10 cellular contexts compared by ENCODE assay signal in the genomic region with DNA sequence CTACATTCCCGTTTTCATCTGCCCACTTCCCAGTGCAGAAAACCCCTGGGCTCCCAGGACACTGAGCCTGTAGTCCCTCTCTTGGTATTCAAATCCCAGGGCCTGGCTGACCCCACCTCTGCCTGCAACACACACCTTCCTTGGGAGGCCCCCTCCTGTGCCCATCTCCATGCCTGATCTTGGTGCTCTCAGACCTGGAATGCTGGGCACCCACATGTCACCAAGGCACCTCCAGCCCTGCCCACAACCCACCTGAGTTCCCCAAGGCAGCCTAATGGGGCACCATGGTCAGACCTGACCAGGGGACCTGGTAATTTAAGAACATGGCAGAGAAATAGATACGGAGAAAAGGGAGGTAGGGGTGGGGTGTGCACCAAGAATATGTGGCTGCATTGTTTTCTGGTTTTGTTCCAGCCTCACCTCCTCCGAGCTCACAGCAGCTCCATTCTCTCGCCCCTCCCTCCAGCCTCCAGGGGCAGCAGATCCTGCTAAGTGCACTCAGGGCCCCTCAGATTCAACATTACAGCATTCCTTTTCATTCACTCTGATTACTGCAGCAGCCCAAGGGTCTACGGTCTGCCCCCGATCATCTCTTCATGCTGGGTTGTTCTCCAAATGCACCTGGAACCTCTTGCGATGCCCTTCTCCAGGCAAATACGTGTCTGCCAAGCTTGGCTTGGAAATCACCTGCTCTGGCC. TPM values are rescaled to one million over a fixed set of nuclear protein-coding genes. Genes with fewer than 3 reads are reported as not detected.
DNase-seq lines count a peak whose midpoint lies in the region; ATAC-seq, FAIRE-seq and TF ChIP-seq lines count a peak whose summit lies in the region.
"Had no signal": no experiment of that assay in that cellular context is flagged by ENCODE, and none has a peak within 500 bp of the region (broad histone marks: within the 10 kb centered on the region; RNA-seq: fewer than 3 reads in every experiment).

No MANE protein-coding gene starts in this region.

- TF ChIP-seq EP300 in HepG2 (IDR thresholded peaks at IDR 0.05; ENCODE audit: low read depth in 2 of 2, low read length in 2 of 2): no peak
- no peak for TF ChIP-seq EP300 in HepG2 (CRISPR knock-in tag; IDR thresholded peaks at IDR 0.05; ENCODE audit: borderline replicate concordance)

- H3K36me3 ChIP-seq in HepG2 (replicated peaks in 1 of 2; ENCODE audit: control insufficient read depth in 1 of 2, insufficient read depth in 2 of 2, low read length in 2 of 2) (no peaks in the 10 kb centered on the region), upper lobe of right lung (no peaks in the 10 kb centered on the region), WERI-Rb-1 (no peaks in the 10 kb centered on the region)

- POLR2A ChIA-PET in HepG2 (lab: Yijun Ruan, JAX): interaction anchor here (1.2 to 2.3 kb wide), 3 partner anchors 11 to 40 kb away, joined by 5 to 9 read pairs (median 6); no protein-coding TSS in a partner anchor

- no peaks in the 10 kb centered on the region for H3K79me2 ChIP-seq in HepG2 (ENCODE audit: insufficient read depth, low read length)

- 50% methylated on average over 8 of the region's 8 CpGs for WGBS in right cardiac atrium
- WGBS in HepG2 (ENCODE audit: low lambda C conversion rate): 42% methylated on average over 8 of the region's 8 CpGs

- intact Hi-C loops in right cardiac atrium (cut with DNase I): loop anchor here in 2 of 4 donors (5.0 to 10.0 kb wide), 2 partner anchors 34 to 51 kb away; no protein-coding TSS in a partner anchor
- intact Hi-C loops in Right ventricle myocardium superior (cut with DNase I): loop anchor here (5.0 kb wide), 1 partner anchor 49 kb away; no protein-coding TSS in a partner anchor
- intact Hi-C loops in HepG2 (cut with micrococcal nuclease; ENCODE audit: unreplicated experiment): loop anchor here (1.0 to 5.0 kb wide), 5 partner anchors 33 to 389 kb away; no protein-coding TSS in a partner anchor
- intact Hi-C loops in upper lobe of right lung (cut with DNase I): loop anchor here (10.0 kb wide), 1 partner anchor 131 kb away; a partner anchor contains a TSS

- no peak for TF ChIP-seq POLR2A in HepG2 (IDR thresholded peaks at IDR 0.05; ENCODE audit: insufficient read depth in 1 of 2, low read depth in 2 of 2, low read length in 2 of 2)

- H3K4me1 Mint-ChIP-seq in activated T-helper 17 cell treated with anti-CD3 and anti-CD28 coated beads, Interleukin-2, amount 50 U/mL, for 72 hours: peaks cover 25% of the 10 kb centered on the region

- no peak overlapping the region for H2AFZ ChIP-seq in HepG2 (ENCODE audit: low read length)

- H3K4me2 ChIP-seq in HepG2 (ENCODE audit: low read depth, low read length): peak overlapping the region; percentile 62

- no peak overlapping the region for H3K4me3 ChIP-seq in right cardiac atrium (ENCODE audit: low read length)
- peak overlapping the region in 1 of 3 experiments; percentile 20; a peak in 1 of 6 replicates for H3K4me3 ChIP-seq in HepG2 (replicated peaks in 1 of 3; ENCODE audit: insufficient read depth in 1 of 3, low read depth in 2 of 3, low read length in 3 of 3)
- no peak overlapping the region for H3K4me3 ChIP-seq in upper lobe of right lung
- no peak overlapping the region for H3K4me3 ChIP-seq in WERI-Rb-1 (ENCODE audit: low read depth, low read length)

- no peak for DNase-seq in right cardiac atrium
- DNase-seq in Right ventricle myocardium superior: no peak
- DNase-seq in HepG2 (ENCODE audit: low spot score): no peak
- DNase-seq in upper lobe of right lung: peak; percentile 41
- DNase-seq in WERI-Rb-1: no peak

- H3K27me3 ChIP-seq in right cardiac atrium (ENCODE audit: control insufficient read depth, insufficient read depth): no peaks in the 10 kb centered on the region
- peaks cover 2 to 25% of the 10 kb centered on the region in 2 experiments; a peak in 3 of 5 replicates for H3K27me3 ChIP-seq in HepG2 (ENCODE audit: control insufficient read depth in 1 of 2, insufficient read depth in 2 of 2, low read length in 2 of 2)
- H3K27me3 ChIP-seq in upper lobe of right lung: no peaks in the 10 kb centered on the region
- no peaks in the 10 kb centered on the region for H3K27me3 ChIP-seq in WERI-Rb-1 (ENCODE audit: insufficient read depth, low read depth, severe bottlenecking)

- in situ Hi-C loops in HepG2 (cut with HindIII; ENCODE audit: extremely low pct_ligation_motif_present, low pct_unique_long_range_greater_than_20kb): loop anchor here (5.0 to 25.0 kb wide), 3 partner anchors 34 to 384 kb away; a partner anchor contains a TSS

- H3K4me1 ChIP-seq in right cardiac atrium (ENCODE audit: control insufficient read depth, insufficient read depth, low read length) (peaks cover 3% of the 10 kb centered on the region), HepG2 (ENCODE audit: insufficient read depth, low read length) (peaks cover 37% of the 10 kb centered on the region), upper lobe of right lung (peaks cover 4% of the 10 kb centered on the region)

- H3K27ac Mint-ChIP-seq in activated T-helper 17 cell treated with anti-CD3 and anti-CD28 coated beads, Interleukin-2, amount 50 U/mL, for 72 hours: peak overlapping the region; percentile 20

- H3K9me3 ChIP-seq in right cardiac atrium (ENCODE audit: control insufficient read depth, low read length): no peaks in the 10 kb centered on the region
- no peaks in the 10 kb centered on the region for H3K9me3 ChIP-seq in HepG2 (ENCODE audit: low read length)
- no peaks in the 10 kb centered on the region for H3K9me3 ChIP-seq in upper lobe of right lung
- no peaks in the 10 kb centered on the region for H3K9me3 ChIP-seq in WERI-Rb-1 (ENCODE audit: severe bottlenecking)

- CTCF ChIA-PET in HepG2 (lab: Yijun Ruan, JAX; ENCODE audit: low intra/inter-chr PET ratio, low total read pairs): interaction anchor here (2.0 to 3.1 kb wide), 3 partner anchors 33 to 135 kb away, joined by 14 to 22 read pairs (median 18); no protein-coding TSS in a partner anchor

- H4K20me1 ChIP-seq in HepG2 (ENCODE audit: insufficient read depth, low read length): no peaks in the 10 kb centered on the region

- no TSS peak for BruUV-seq in HepG2 (replicated peaks; lab: Mats Ljungman, UMichigan)

- ATAC-seq in right cardiac atrium (peak; percentile 26 to 42), Right ventricle myocardium superior (ENCODE audit: poor library complexity) (no peak), HepG2 (peak; percentile 65), upper lobe of right lung (no peak), GM19452 (IDR thresholded peaks at IDR 0.05; ENCODE audit: unreplicated experiment) (no peak), GM19324 (IDR thresholded peaks at IDR 0.05; ENCODE audit: low FRiP score, unreplicated experiment) (no peak)
- ATAC-seq in activated T-helper 17 cell treated with anti-CD3 and anti-CD28 coated beads, Interleukin-2, amount 50 U/mL, for 72 hours (replicated peaks): peak; percentile 18

- H3K27ac ChIP-seq in right cardiac atrium (ENCODE audit: low read length) (no peak overlapping the region), HepG2 (ENCODE audit: extremely low read length, insufficient read depth, low read length) (no peak overlapping the region), upper lobe of right lung (no peak overlapping the region), WERI-Rb-1 (no peak overlapping the region)

- H3K36me3 Mint-ChIP-seq in activated T-helper 17 cell treated with anti-CD3 and anti-CD28 coated beads, Interleukin-2, amount 50 U/mL, for 72 hours (ENCODE audit: low read depth): no peaks in the 10 kb centered on the region
- H3K36me3 Mint-ChIP-seq: CD4-positive, alpha-beta memory T cell had no signal

- H3K4me3 Mint-ChIP-seq in activated T-helper 17 cell treated with anti-CD3 and anti-CD28 coated beads, Interleukin-2, amount 50 U/mL, for 72 hours: peak overlapping the region; percentile 10
- H3K4me3 Mint-ChIP-seq: CD4-positive, alpha-beta memory T cell had no signal

- TF ChIP-seq RAD21 in HepG2 (CRISPR knock-in tag; IDR thresholded peaks at IDR 0.05): no peak

- TF ChIP-seq CTCF in HepG2 (CRISPR knock-in tag; IDR thresholded peaks at IDR 0.05) (no peak), upper lobe of right lung (IDR thresholded peaks at IDR 0.05) (no peak), WERI-Rb-1 (IDR thresholded peaks at IDR 0.05; ENCODE audit: low read depth, low read length) (no peak)

- no peak overlapping the region for H3K9ac ChIP-seq in HepG2 (ENCODE audit: insufficient read depth, low read depth, low read length)

- no peaks in the 10 kb centered on the region for H3K27me3 Mint-ChIP-seq in activated T-helper 17 cell treated with anti-CD3 and anti-CD28 coated beads, Interleukin-2, amount 50 U/mL, for 72 hours
- H3K27me3 Mint-ChIP-seq: CD4-positive, alpha-beta memory T cell had no signal

- H3K9me3 Mint-ChIP-seq in activated T-helper 17 cell treated with anti-CD3 and anti-CD28 coated beads, Interleukin-2, amount 50 U/mL, for 72 hours: no peaks in the 10 kb centered on the region
- H3K9me3 Mint-ChIP-seq: CD4-positive, alpha-beta memory T cell had no signal

- FAIRE-seq in HepG2 (lab: Jason Lieb, UNC): no peak
- FAIRE-seq: RCC 7860 had no signal

RNA-seq across cellular contexts. Expression of a gene that starts 9.2 kb away (rescaled TPM):
- total RNA-seq in right cardiac atrium: 100 to 1,000 TPM; 381 to 731 (median 541) TPM
- 504 TPM for polyA plus RNA-seq in right cardiac atrium
- total RNA-seq in Right ventricle myocardium superior: 483 TPM
- 1,000 to 10,000 TPM in 1 of 2 donors, 100 to 1,000 TPM in 1; 639 to 1,352 TPM for total RNA-seq in activated T-helper 17 cell treated with anti-CD3 and anti-CD28 coated beads, Interleukin-2, amount 50 U/mL, for 72 hours
- total RNA-seq in HepG2 (2016; rRNA removed; fragmentation: Illumina TruSeq; extraction: Trizol): 636 and 1,509 TPM in 2 replicates
- total RNA-seq in HepG2 (2016; cell fraction: cytosol; rRNA removed; fragmentation: Illumina TruSeq; extraction: Trizol; ENCODE audit: low read depth): 68.9 and 73.7 TPM in 2 replicates
- total RNA-seq in HepG2 (2016; cell fraction: insoluble cytoplasmic fraction; rRNA removed; fragmentation: Illumina TruSeq; extraction: Trizol): 651 and 1,441 TPM in 2 replicates
- total RNA-seq in HepG2 (2016; cell fraction: membrane; rRNA removed; fragmentation: Illumina TruSeq; extraction: Trizol): 133 and 157 TPM in 2 replicates
- 507 and 548 TPM in 2 replicates for total RNA-seq in HepG2 (2016; cell fraction: nucleus; rRNA removed; fragmentation: Illumina TruSeq; extraction: Trizol)
- polyA plus RNA-seq in HepG2 (2011; rRNA removed): 205 and 262 TPM in 2 replicates
- 127 and 221 TPM in 2 replicates for polyA plus RNA-seq in HepG2 (2011; cell fraction: cytosol; rRNA removed)
- 46.7 and 79.9 TPM in 2 replicates for polyA plus RNA-seq in HepG2 (2011; cell fraction: nucleus; rRNA removed)
- 319 and 504 TPM in 2 replicates for polyA plus RNA-seq in HepG2 (2012)
- polyA plus RNA-seq in HepG2 (2016; cell fraction: cytosol; fragmentation: Illumina TruSeq; extraction: Trizol; ENCODE audit: low read depth): 49.1 and 55.8 TPM in 2 replicates
- polyA plus RNA-seq in HepG2 (2016; cell fraction: insoluble cytoplasmic fraction; fragmentation: Illumina TruSeq; extraction: Trizol; ENCODE audit: low read depth): 1,691 and 1,814 TPM in 2 replicates
- polyA plus RNA-seq in HepG2 (2016; cell fraction: membrane; fragmentation: Illumina TruSeq; extraction: Trizol; ENCODE audit: low read depth): 108 and 125 TPM in 2 replicates
- polyA plus RNA-seq in HepG2 (2016; cell fraction: nucleus; fragmentation: Illumina TruSeq; extraction: Trizol; ENCODE audit: insufficient read depth, low read depth): 669 and 675 TPM in 2 replicates
- polyA minus RNA-seq in HepG2 (2011; rRNA and poly(A)+ RNA removed; ENCODE audit: low replicate concordance): 117 and 458 TPM in 2 replicates
- polyA minus RNA-seq in HepG2 (2011; cell fraction: cytosol; rRNA and poly(A)+ RNA removed): 494 and 532 TPM in 2 replicates
- 134 and 221 TPM in 2 replicates for polyA minus RNA-seq in HepG2 (2011; cell fraction: nucleus; rRNA and poly(A)+ RNA removed)
- 490 TPM for total RNA-seq in upper lobe of right lung

RNA-seq across cellular contexts. Expression of a gene that starts 43.7 kb away (rescaled TPM):
- 10 to 100 TPM; 21.9 to 27.3 (median 22.4) TPM for total RNA-seq in right cardiac atrium
- polyA plus RNA-seq in right cardiac atrium: 13.2 TPM
- total RNA-seq in Right ventricle myocardium superior: 19.2 TPM
- 10 to 100 TPM; 30.9 to 33.0 TPM for total RNA-seq in activated T-helper 17 cell treated with anti-CD3 and anti-CD28 coated beads, Interleukin-2, amount 50 U/mL, for 72 hours
- total RNA-seq in HepG2 (2016; rRNA removed; fragmentation: Illumina TruSeq; extraction: Trizol): 23.2 and 30.5 TPM in 2 replicates
- 24.1 and 25.7 TPM in 2 replicates for total RNA-seq in HepG2 (2016; cell fraction: cytosol; rRNA removed; fragmentation: Illumina TruSeq; extraction: Trizol; ENCODE audit: low read depth)
- 25.8 and 28.7 TPM in 2 replicates for total RNA-seq in HepG2 (2016; cell fraction: insoluble cytoplasmic fraction; rRNA removed; fragmentation: Illumina TruSeq; extraction: Trizol)
- 29.7 and 34.1 TPM in 2 replicates for total RNA-seq in HepG2 (2016; cell fraction: membrane; rRNA removed; fragmentation: Illumina TruSeq; extraction: Trizol)
- total RNA-seq in HepG2 (2016; cell fraction: nucleus; rRNA removed; fragmentation: Illumina TruSeq; extraction: Trizol): 22.4 and 24.2 TPM in 2 replicates
- 10.4 and 11.6 TPM in 2 replicates for polyA plus RNA-seq in HepG2 (2011; rRNA removed)
- 9.4 and 10.2 TPM in 2 replicates for polyA plus RNA-seq in HepG2 (2011; cell fraction: cytosol; rRNA removed)
- 11.4 and 12.2 TPM in 2 replicates for polyA plus RNA-seq in HepG2 (2011; cell fraction: nucleus; rRNA removed)
- 10.7 and 12.8 TPM in 2 replicates for polyA plus RNA-seq in HepG2 (2012)
- polyA plus RNA-seq in HepG2 (2016; cell fraction: cytosol; fragmentation: Illumina TruSeq; extraction: Trizol; ENCODE audit: low read depth): 3.0 and 3.7 TPM in 2 replicates
- 25.3 and 26.3 TPM in 2 replicates for polyA plus RNA-seq in HepG2 (2016; cell fraction: insoluble cytoplasmic fraction; fragmentation: Illumina TruSeq; extraction: Trizol; ENCODE audit: low read depth)
- polyA plus RNA-seq in HepG2 (2016; cell fraction: membrane; fragmentation: Illumina TruSeq; extraction: Trizol; ENCODE audit: low read depth): 7.5 and 8.4 TPM in 2 replicates
- 25.1 and 26.7 TPM in 2 replicates for polyA plus RNA-seq in HepG2 (2016; cell fraction: nucleus; fragmentation: Illumina TruSeq; extraction: Trizol; ENCODE audit: insufficient read depth, low read depth)
- polyA minus RNA-seq in HepG2 (2011; rRNA and poly(A)+ RNA removed; ENCODE audit: low replicate concordance): 27.9 and 31.3 TPM in 2 replicates
- polyA minus RNA-seq in HepG2 (2011; cell fraction: cytosol; rRNA and poly(A)+ RNA removed): 14.9 and 18.5 TPM in 2 replicates
- 27.6 and 29.8 TPM in 2 replicates for polyA minus RNA-seq in HepG2 (2011; cell fraction: nucleus; rRNA and poly(A)+ RNA removed)
- total RNA-seq in upper lobe of right lung: 25.2 TPM

Comparison
In these comparisons a context has a peak if more than half of its experiments do, and no peak if none do; other contexts are left out.
1. ATAC-seq: peak in right cardiac atrium (2 of 2), activated T-helper 17 cell treated with anti-CD3 and anti-CD28 coated beads, Interleukin-2, amount 50 U/mL, for 72 hours (single experiment) and HepG2 (single experiment); none in Right ventricle myocardium superior (single experiment), upper lobe of right lung (single experiment), GM19452 (single experiment) and GM19324 (single experiment).